In genomic region chr1:160237558-160237957, GRCh38 we compare ENCODE assay signal across 33 cellular contexts. TPM values are rescaled to one million over a fixed set of nuclear protein-coding genes. Genes with fewer than 3 reads are reported as not detected.
"Had no signal": no experiment of that assay in that cellular context is flagged by ENCODE, and none has a peak within 500 bp of the region (broad histone marks: within the 10 kb centered on the region; RNA-seq: fewer than 3 reads in every experiment).

No MANE protein-coding gene starts in this region.

- H3K9ac ChIP-seq: SK-N-SH had no signal

- FAIRE-seq: astrocyte, colon had no signal

- H3K27ac Mint-ChIP-seq: activated CD4-positive, alpha-beta memory T cell treated with anti-CD3 and anti-CD28 coated beads, Interleukin-2, amount 10 ng/mL, durations not matched to agents 7 days and 5 days; activated CD4-positive, alpha-beta T cell treated with anti-CD3 and anti-CD28 coated beads, Interleukin-2, amount 10 ng/mL, durations not matched to agents 7 days and 5 days; activated naive CD4-positive, alpha-beta T cell treated with anti-CD3 and anti-CD28 coated beads for 36 hours; activated naive CD8-positive, alpha-beta T cell had no signal

- H3K27me3 ChIP-seq: cardiac muscle cell, MG63, SJCRH30 had no signal

- DNase-seq: activated CD4-positive, alpha-beta memory T cell treated with anti-CD3 and anti-CD28 coated beads, Interleukin-2, amount 10 ng/mL, durations not matched to agents 7 days and 5 days; activated CD4-positive, alpha-beta T cell treated with anti-CD3 and anti-CD28 coated beads, Interleukin-2, amount 10 ng/mL, durations not matched to agents 7 days and 5 days; activated CD4-positive, CD25-positive, alpha-beta regulatory T cell; activated gamma-delta T cell; activated naive CD4-positive, alpha-beta T cell treated with anti-CD3 and anti-CD28 coated beads for 36 hours; activated T-cell treated with anti-CD3 and anti-CD28 coated beads for 4 hours; activated T-cell treated with anti-CD3 and anti-CD28 coated beads, Interleukin-2, amount 50 U/mL, for 48 hours; amygdala; cerebellar nuclear complex; MG63; MV-4-11; NCI-H1092 treated with DMSO at 0.1 percent for 48 hours; NCI-H1417 treated with DMSO at 0.1 percent for 48 hours; NCI-H1694; NCI-H2029 treated with DMSO at 0.1 percent for 48 hours; NCI-H345; NCI-H510A; NCI-H526 treated with DMSO at 0.1 percent for 48 hours; NCI-H82; RPMI8226; SJCRH30; SK-N-SH; T-helper 9 cell had no signal

- H3K27me3 Mint-ChIP-seq: activated CD4-positive, alpha-beta memory T cell treated with anti-CD3 and anti-CD28 coated beads, Interleukin-2, amount 10 ng/mL, durations not matched to agents 7 days and 5 days; activated CD4-positive, alpha-beta T cell treated with anti-CD3 and anti-CD28 coated beads, Interleukin-2, amount 10 ng/mL, durations not matched to agents 7 days and 5 days; activated naive CD8-positive, alpha-beta T cell; activated T-helper 17 cell treated with anti-CD3 and anti-CD28 coated beads, Interleukin-2, amount 50 U/mL, for 72 hours had no signal

- H3K4me2 ChIP-seq: SK-N-SH had no signal

- H3K4me1 Mint-ChIP-seq: brain had no signal

- H3K9me3 Mint-ChIP-seq: activated CD4-positive, alpha-beta memory T cell treated with anti-CD3 and anti-CD28 coated beads, Interleukin-2, amount 10 ng/mL, durations not matched to agents 7 days and 5 days; activated CD4-positive, alpha-beta T cell treated with anti-CD3 and anti-CD28 coated beads, Interleukin-2, amount 10 ng/mL, durations not matched to agents 7 days and 5 days; activated naive CD4-positive, alpha-beta T cell treated with anti-CD3 and anti-CD28 coated beads for 36 hours; activated T-helper 17 cell treated with anti-CD3 and anti-CD28 coated beads, Interleukin-2, amount 50 U/mL, for 72 hours; brain had no signal

- H3K27ac ChIP-seq: cardiac muscle cell, SJCRH30 had no signal

- H3K4me1 ChIP-seq: SJCRH30 had no signal

- H3K9me3 ChIP-seq: MG63, SJCRH30, SK-N-SH had no signal

- H3K4me3 ChIP-seq: cardiac muscle cell, MG63, SJCRH30 had no signal

- H3K4me3 Mint-ChIP-seq: activated CD4-positive, alpha-beta memory T cell treated with anti-CD3 and anti-CD28 coated beads, Interleukin-2, amount 10 ng/mL, durations not matched to agents 7 days and 5 days; activated CD4-positive, alpha-beta T cell treated with anti-CD3 and anti-CD28 coated beads, Interleukin-2, amount 10 ng/mL, durations not matched to agents 7 days and 5 days; activated naive CD4-positive, alpha-beta T cell treated with anti-CD3 and anti-CD28 coated beads for 36 hours; activated naive CD8-positive, alpha-beta T cell; activated T-helper 17 cell treated with anti-CD3 and anti-CD28 coated beads, Interleukin-2, amount 50 U/mL, for 72 hours; brain had no signal

- ATAC-seq: activated T-helper 17 cell treated with anti-CD3 and anti-CD28 coated beads, Interleukin-2, amount 50 U/mL, for 72 hours; Panc1; Right ventricle myocardium inferior had no signal

RNA-seq across cellular contexts. Expression of gene CASQ1, which starts 47.2 kb away (rescaled TPM):
- total RNA-seq: activated CD4-positive, alpha-beta T cell treated with anti-CD3 and anti-CD28 coated beads, Interleukin-2, amount 10 ng/mL, durations not matched to agents 7 days and 5 days; activated CD8-positive, alpha-beta memory T cell treated with anti-CD3 and anti-CD28 coated beads for 36 hours; activated naive CD4-positive, alpha-beta T cell treated with anti-CD3 and anti-CD28 coated beads for 36 hours; activated T-helper 17 cell treated with anti-CD3 and anti-CD28 coated beads, Interleukin-2, amount 50 U/mL, for 72 hours; T-helper 1 cell treated with Interleukin-12 subunit alpha and Interleukin-12 subunit beta and Interleukin-4 antibody, amounts not matched to agents 30 ng/mL and 1 ng/mL, for 36 hours had no signal
